In the genomic region with DNA sequence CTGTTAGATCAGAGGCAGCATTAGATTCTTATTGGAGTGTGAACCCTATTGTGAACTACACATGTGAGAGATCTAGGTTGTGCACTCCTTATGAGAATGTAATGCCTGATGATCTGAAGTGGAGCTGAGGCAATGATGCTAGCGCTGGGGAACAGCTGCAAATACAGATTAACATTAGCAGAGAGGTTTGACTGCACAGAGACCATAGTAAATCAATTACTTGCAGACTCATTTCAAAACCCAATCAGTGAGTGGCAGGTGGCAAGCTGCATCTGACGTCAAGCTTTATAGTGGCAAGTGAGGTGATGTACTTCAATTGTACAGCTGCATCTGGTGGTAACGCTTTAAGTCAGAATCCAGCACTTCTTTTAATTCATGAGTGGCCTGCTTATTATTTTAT, we compare ENCODE assay signal across 10 cellular contexts.
DNase-seq lines count a peak whose midpoint lies in the region; ATAC-seq, FAIRE-seq and TF ChIP-seq lines count a peak whose summit lies in the region.
"Had no signal": no experiment of that assay in that cellular context is flagged by ENCODE, and none has a peak within 500 bp of the region (broad histone marks: within the 10 kb centered on the region; RNA-seq: fewer than 3 reads in every experiment).

No MANE protein-coding gene starts in this region.

- intact Hi-C loops in Right ventricle myocardium superior (cut with DNase I), result no loop called here
- intact Hi-C loops in natural killer cell (cut with micrococcal nuclease), result no loop called here

- no peak overlapping the region for H3K4me3 Mint-ChIP-seq in T-helper 1 cell treated with Interleukin-12 subunit alpha and Interleukin-12 subunit beta and Interleukin-4 antibody, amounts not matched to agents 30 μg/mL and 1 μg/mL, for 36 hours
- no peak overlapping the region for H3K4me3 Mint-ChIP-seq in natural killer cell
- H3K4me3 Mint-ChIP-seq: activated naive CD4-positive, alpha-beta T cell treated with anti-CD3 and anti-CD28 coated beads, Interleukin-2, amount 50 U/mL, for 24 hours had no signal

- no peaks in the 10 kb centered on the region for H3K27me3 Mint-ChIP-seq in T-helper 1 cell treated with Interleukin-12 subunit alpha and Interleukin-12 subunit beta and Interleukin-4 antibody, amounts not matched to agents 30 μg/mL and 1 μg/mL, for 36 hours (ENCODE audit: low read depth)
- no peaks in the 10 kb centered on the region for H3K27me3 Mint-ChIP-seq in natural killer cell (ENCODE audit: low read depth in 2 of 2)
- H3K27me3 Mint-ChIP-seq: activated naive CD4-positive, alpha-beta T cell treated with anti-CD3 and anti-CD28 coated beads, Interleukin-2, amount 50 U/mL, for 24 hours had no signal

- no peak for DNase-seq in GM18507 (ENCODE audit: extremely low spot score, insufficient read length, low read depth)
- DNase-seq in D721Med (ENCODE audit: insufficient read length, low spot score), result no peak
- DNase-seq in DMS79 treated with DMSO at 0.1 percent for 48 hours (lab: John Stamatoyannopoulos, UW), result no peak
- DNase-seq in Right ventricle myocardium superior, result no peak
- no peak for DNase-seq in natural killer cell

- H3K4me1 Mint-ChIP-seq in T-helper 1 cell treated with Interleukin-12 subunit alpha and Interleukin-12 subunit beta and Interleukin-4 antibody, amounts not matched to agents 30 μg/mL and 1 μg/mL, for 36 hours (ENCODE audit: low read depth), result peaks cover 23% of the 10 kb centered on the region
- peaks cover 0 to 8% of the 10 kb centered on the region in 2 donors for H3K4me1 Mint-ChIP-seq in natural killer cell

- ATAC-seq in GM19468 (IDR thresholded peaks at IDR 0.05; ENCODE audit: extremely low read depth, unreplicated experiment) (peak; percentile 38), HG03175 (IDR thresholded peaks at IDR 0.05; ENCODE audit: unreplicated experiment) (peak; percentile 77), Right ventricle myocardium superior (ENCODE audit: poor library complexity) (no peak), natural killer cell (no peak)
- ATAC-seq: K562 had no signal

- peak overlapping the region; percentile 41 for H3K27ac Mint-ChIP-seq in T-helper 1 cell treated with Interleukin-12 subunit alpha and Interleukin-12 subunit beta and Interleukin-4 antibody, amounts not matched to agents 30 μg/mL and 1 μg/mL, for 36 hours
- no peak overlapping the region for H3K27ac Mint-ChIP-seq in natural killer cell
- H3K27ac Mint-ChIP-seq: activated naive CD4-positive, alpha-beta T cell treated with anti-CD3 and anti-CD28 coated beads, Interleukin-2, amount 50 U/mL, for 24 hours had no signal

- FAIRE-seq in GM18507 (lab: Jason Lieb, UNC), result peak; percentile 96
- no peak for FAIRE-seq in D721Med (lab: Jason Lieb, UNC)
- FAIRE-seq: K562 had no signal

- H3K36me3 Mint-ChIP-seq in T-helper 1 cell treated with Interleukin-12 subunit alpha and Interleukin-12 subunit beta and Interleukin-4 antibody, amounts not matched to agents 30 μg/mL and 1 μg/mL, for 36 hours (ENCODE audit: low read depth), result no peaks in the 10 kb centered on the region
- no peaks in the 10 kb centered on the region for H3K36me3 Mint-ChIP-seq in natural killer cell

- no peaks in the 10 kb centered on the region for H3K9me3 Mint-ChIP-seq in T-helper 1 cell treated with Interleukin-12 subunit alpha and Interleukin-12 subunit beta and Interleukin-4 antibody, amounts not matched to agents 30 μg/mL and 1 μg/mL, for 36 hours
- peaks cover 0 to 2% of the 10 kb centered on the region in 2 donors for H3K9me3 Mint-ChIP-seq in natural killer cell

- no peak for TF ChIP-seq CTCF in D721Med (IDR thresholded peaks at IDR 0.05; ENCODE audit: insufficient read depth, missing control alignments)
- TF ChIP-seq CTCF in natural killer cell (IDR thresholded peaks at IDR 0.05), result no peak

Comparison
In these comparisons a context has a peak if more than half of its experiments do, and no peak if none do; other contexts are left out.
1. ATAC-seq: peak in GM19468 (single experiment) and HG03175 (single experiment); none in Right ventricle myocardium superior (single experiment) and natural killer cell (0 of 3).